In genomic region chr6:49549691-49550412, GRCh38 we compare ENCODE assay signal across 8 cellular contexts. TPM values are rescaled to one million over a fixed set of nuclear protein-coding genes. Genes with fewer than 3 reads are reported as not detected.
DNase-seq lines count a peak whose midpoint lies in the region; ATAC-seq and TF ChIP-seq lines count a peak whose summit lies in the region.

No MANE protein-coding gene starts in this region.

- H3K4me1 ChIP-seq in left ventricle myocardium inferior, result peaks cover 23% of the 10 kb centered on the region
- peaks cover 0 to 18% of the 10 kb centered on the region in 2 donors for H3K4me1 ChIP-seq in muscle layer of duodenum (ENCODE audit: control insufficient read depth in 1 of 2, insufficient read depth in 2 of 2, low read length in 2 of 2)
- peaks cover 19% of the 10 kb centered on the region for H3K4me1 ChIP-seq in vagina

- DNase-seq in left ventricle myocardium inferior (no peak), left ventricle myocardium superior (no peak), coronary artery (ENCODE audit: low spot score) (no peak), vagina (ENCODE audit: extremely low spot score in 2 of 2) (no peak), midbrain (lab: John Stamatoyannopoulos, UW) (no peak), NCI-H2227 (lab: John Stamatoyannopoulos, UW; ENCODE audit: unreplicated experiment) (no peak)

- H3K4me3 ChIP-seq in left ventricle myocardium inferior (peak overlapping the region; percentile 65), coronary artery (peak overlapping the region; percentile 71), muscle layer of duodenum (ENCODE audit: low read depth in 1 of 2, low read length in 2 of 2) (peak overlapping the region; percentile 67 to 75), vagina (peak overlapping the region; percentile 52 to 59)

- H3K27ac ChIP-seq in left ventricle myocardium inferior (replicated peaks) (no peak overlapping the region), coronary artery (no peak overlapping the region), muscle layer of duodenum (ENCODE audit: low read length) (no peak overlapping the region), vagina (peak overlapping the region; percentile 42)

- peaks cover 49% of the 10 kb centered on the region for H3K27me3 ChIP-seq in left ventricle myocardium inferior (ENCODE audit: low read depth)
- H3K27me3 ChIP-seq in muscle layer of duodenum (ENCODE audit: low read depth, low read length), result no peaks in the 10 kb centered on the region
- H3K27me3 ChIP-seq in vagina, result no peaks in the 10 kb centered on the region

- TF ChIP-seq POLR2A in vagina (IDR thresholded peaks at IDR 0.05), result no peak

- intact Hi-C loops in left ventricle myocardium inferior (cut with micrococcal nuclease), result no loop called here
- intact Hi-C loops in left ventricle myocardium superior (cut with micrococcal nuclease), result no loop called here
- intact Hi-C loops in vagina (cut with DNase I), result no loop called here

- H3K36me3 ChIP-seq in left ventricle myocardium inferior (no peaks in the 10 kb centered on the region), muscle layer of duodenum (ENCODE audit: control insufficient read depth in 1 of 2, insufficient read depth in 2 of 2, low read length in 2 of 2) (no peaks in the 10 kb centered on the region), vagina (no peaks in the 10 kb centered on the region)

- TF ChIP-seq CTCF in left ventricle myocardium inferior (IDR thresholded peaks at IDR 0.05; ENCODE audit: borderline replicate concordance), result no peak
- TF ChIP-seq CTCF in coronary artery (IDR thresholded peaks at IDR 0.05), result no peak
- TF ChIP-seq CTCF in vagina (IDR thresholded peaks at IDR 0.05), result no peak

- H3K9me3 ChIP-seq in left ventricle myocardium inferior (replicated peaks) (no peaks in the 10 kb centered on the region), muscle layer of duodenum (ENCODE audit: control insufficient read depth in 1 of 2, low read length in 2 of 2) (no peaks in the 10 kb centered on the region), vagina (no peaks in the 10 kb centered on the region)

- no peak for ATAC-seq in left ventricle myocardium superior
- no peak for ATAC-seq in HG02588 (IDR thresholded peaks at IDR 0.05; ENCODE audit: unreplicated experiment)

RNA-seq across cellular contexts. Expression of gene C6orf141, which starts 0.6 kb away (rescaled TPM):
- total RNA-seq in left ventricle myocardium inferior (0.41 TPM), left ventricle myocardium superior (0.32 TPM), vagina (14.2 TPM)

RNA-seq across cellular contexts. Expression of gene GLYATL3, which starts 50.1 kb away (rescaled TPM):
- not detected for total RNA-seq in left ventricle myocardium inferior
- total RNA-seq in left ventricle myocardium superior, result not detected
- not detected for total RNA-seq in vagina

Comparison
In these comparisons a context has a peak if more than half of its experiments do, and no peak if none do; other contexts are left out.
1. RNA of gene C6orf141, which starts 0.6 kb away (total RNA-seq): 14.2 TPM in vagina (single experiment); 0.41 TPM in left ventricle myocardium inferior (single experiment) and 0.32 TPM in left ventricle myocardium superior (single experiment); every median in the first group is over 10 times any median in the second.
2. Peak in every context shown above with its lines, with median percentiles within 50 percentile points of each other: H3K4me3 ChIP-seq.